14 cellular contexts compared by ENCODE assay signal in genomic region chr10:12727832-12728215, GRCh38.
DNase-seq lines count a peak whose midpoint lies in the region; ATAC-seq, FAIRE-seq and TF ChIP-seq lines count a peak whose summit lies in the region.
"Had no signal": no experiment of that assay in that cellular context is flagged by ENCODE, and none has a peak within 500 bp of the region (broad histone marks: within the 10 kb centered on the region; RNA-seq: fewer than 3 reads in every experiment).

No MANE protein-coding gene starts in this region.

- no peak for TF ChIP-seq CTCF in WERI-Rb-1 (IDR thresholded peaks at IDR 0.05; ENCODE audit: low read depth, low read length)

- H3K9me3 ChIP-seq in WERI-Rb-1 (ENCODE audit: severe bottlenecking) (no peaks in the 10 kb centered on the region), small intestine (ENCODE audit: control insufficient read depth, low read depth) (no peaks in the 10 kb centered on the region)

- DNase-seq in NCI-H82 (lab: John Stamatoyannopoulos, UW) = peak; percentile 45
- no peak for DNase-seq in NCI-H82 treated with DMSO at 0.1 percent for 48 hours (lab: John Stamatoyannopoulos, UW; ENCODE audit: unreplicated experiment)
- DNase-seq in WERI-Rb-1 = peak; percentile 69
- peak; percentile 27 for DNase-seq in glomerular visceral epithelial cell (ENCODE audit: extremely low spot score)
- peak; percentile 74 for DNase-seq in small intestine
- DNase-seq in C1 segment of cervical spinal cord (lab: John Stamatoyannopoulos, UW) = no peak
- DNase-seq in SW 1271 (lab: John Stamatoyannopoulos, UW) = no peak
- DNase-seq: 8988T; activated CD8-positive, alpha-beta memory T cell treated with anti-CD3 and anti-CD28 coated beads, Interleukin-2, amount 50 U/mL, for 48 hours; H9; NCI-H2107; NCI-H748 treated with DMSO at 0.1 percent for 48 hours had no signal

- H3K4me1 ChIP-seq in small intestine (ENCODE audit: control insufficient read depth in 2 of 2, insufficient read depth in 1 of 2, low read depth in 1 of 2, low read length in 1 of 2) = no peaks in the 10 kb centered on the region

- peak overlapping the region; percentile 32 for H3K4me3 ChIP-seq in WERI-Rb-1 (ENCODE audit: low read depth, low read length)
- no peak overlapping the region for H3K4me3 ChIP-seq in small intestine (ENCODE audit: low read depth in 1 of 2, low read length in 2 of 2)
- H3K4me3 ChIP-seq: skin epidermis had no signal

- H3K27me3 ChIP-seq in WERI-Rb-1 (ENCODE audit: insufficient read depth, low read depth, severe bottlenecking) = no peaks in the 10 kb centered on the region
- H3K27me3 ChIP-seq in small intestine (ENCODE audit: control insufficient read depth in 2 of 2, insufficient read depth in 2 of 2, low read length in 2 of 2) = no peaks in the 10 kb centered on the region

- no peak for ATAC-seq in GM21526 (IDR thresholded peaks at IDR 0.05; ENCODE audit: low FRiP score, unreplicated experiment)

- FAIRE-seq in small intestine (lab: Jason Lieb, UNC) = no peak

- H3K27ac ChIP-seq in WERI-Rb-1 = no peak overlapping the region
- no peak overlapping the region for H3K27ac ChIP-seq in small intestine (ENCODE audit: low read depth in 1 of 2, low read length in 1 of 2)

- H3K36me3 ChIP-seq in WERI-Rb-1 (no peaks in the 10 kb centered on the region), small intestine (ENCODE audit: control insufficient read depth in 2 of 2, insufficient read depth in 2 of 2, low read length in 2 of 2) (no peaks in the 10 kb centered on the region)

- WGBS in small intestine, 3 donors = 28 to 49% (median 48%) methylated on average over 10 of the region's 10 CpGs

Comparison
In these comparisons a context has a peak if more than half of its experiments do, and no peak if none do; other contexts are left out.
1. DNase-seq: peak in NCI-H82 (single experiment), WERI-Rb-1 (single experiment), glomerular visceral epithelial cell (single experiment) and small intestine (single experiment); none in NCI-H82 treated with DMSO at 0.1 percent for 48 hours (single experiment), C1 segment of cervical spinal cord (0 of 14) and SW 1271 (0 of 2).